In the genomic region with DNA sequence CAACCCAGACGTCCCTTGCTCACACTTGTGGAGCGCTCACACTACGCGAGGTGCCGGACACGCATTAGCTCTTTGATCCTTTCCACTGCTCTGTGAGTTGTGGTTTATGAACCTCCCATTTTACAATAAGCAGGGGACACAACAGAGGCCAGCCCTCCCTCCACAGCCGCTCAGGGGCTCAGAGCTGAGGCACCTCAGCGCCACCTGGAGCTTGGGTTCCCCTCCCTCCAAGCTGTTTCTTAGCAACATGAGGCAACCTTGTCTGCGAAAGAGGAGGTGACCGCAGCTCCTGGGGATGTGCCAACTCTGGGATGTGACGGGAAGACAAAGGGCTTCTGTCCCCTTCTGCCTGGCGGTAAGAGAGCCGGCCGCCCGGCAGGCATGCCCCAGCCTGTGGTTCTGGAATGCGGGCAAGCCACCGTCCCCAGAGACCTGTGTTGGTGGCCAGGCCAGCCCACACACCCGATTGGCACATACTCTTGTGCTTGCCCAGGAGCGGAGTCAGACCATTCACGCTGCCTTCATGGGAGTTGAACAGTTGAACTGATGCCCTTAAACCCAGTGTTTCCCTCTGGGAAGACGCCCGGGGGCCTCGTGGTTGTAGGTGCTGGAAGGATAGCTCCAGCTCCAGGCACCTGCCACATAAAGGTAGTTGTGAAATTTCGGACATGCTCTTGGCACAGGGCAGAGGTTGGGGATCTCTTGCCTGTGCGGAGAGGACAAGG, we compare ENCODE assay signal across 8 cellular contexts. TPM values are rescaled to one million over a fixed set of nuclear protein-coding genes. Genes with fewer than 3 reads are reported as not detected.
DNase-seq lines count a peak whose midpoint lies in the region; ATAC-seq and TF ChIP-seq lines count a peak whose summit lies in the region.

No MANE protein-coding gene starts in this region.

- H3K36me3 ChIP-seq in HEK293 (ENCODE audit: control insufficient read depth in 2 of 2, insufficient read depth in 1 of 2, low read length in 2 of 2) (no peaks in the 10 kb centered on the region), stomach (no peaks in the 10 kb centered on the region)

- H3K9me3 Mint-ChIP-seq in activated naive CD8-positive, alpha-beta T cell treated with anti-CD3 and anti-CD28 coated beads for 36 hours: peaks cover 1% of the 10 kb centered on the region

- H3K4me1 Mint-ChIP-seq in activated naive CD8-positive, alpha-beta T cell treated with anti-CD3 and anti-CD28 coated beads for 36 hours: peaks cover 46% of the 10 kb centered on the region

- no peak for TF ChIP-seq EP300 in stomach (IDR thresholded peaks at IDR 0.05)

- peak; percentile 67 to 75 for DNase-seq in AML-193 (lab: John Stamatoyannopoulos, UW)
- DNase-seq in NCI-H748 treated with DMSO at 0.1 percent for 48 hours (lab: John Stamatoyannopoulos, UW): peak; percentile 76
- DNase-seq in activated naive CD8-positive, alpha-beta T cell treated with anti-CD3 and anti-CD28 coated beads for 36 hours: peak; percentile 37
- DNase-seq in hippocampal formation (lab: John Stamatoyannopoulos, UW): peak; percentile 25 to 72
- DNase-seq in stomach: peak; percentile 82
- no peak for DNase-seq in dedifferentiated amniotic fluid mesenchymal stem cell (ENCODE audit: extremely low spot score)

- TF ChIP-seq CTCF in HEK293 (tag by site-specific recombination; IDR thresholded peaks at IDR 0.05) (peak; percentile 48; the same call in 1 of the 2 replicates), stomach (IDR thresholded peaks at IDR 0.05) (no peak)

- H3K27ac ChIP-seq in HEK293 (ENCODE audit: extremely low read depth, low read depth, low read length): no peak overlapping the region
- H3K27ac ChIP-seq in stomach: peak overlapping the region in 4 of 5 donors; percentile 39 to 93 (median 51)

- H3K36me3 Mint-ChIP-seq in activated naive CD8-positive, alpha-beta T cell treated with anti-CD3 and anti-CD28 coated beads for 36 hours: peaks cover 11% of the 10 kb centered on the region

- 24 to 51% (median 32%) methylated on average over 19 to 25 of the region's 25 CpGs for WGBS in stomach, 5 donors

- CTCF ChIA-PET in HEK293 (lab: Yijun Ruan, JAX): interaction anchor here (0.6 to 1.2 kb wide), 4 partner anchors 53 to 946 kb away, joined by 3 read pairs; no protein-coding TSS in a partner anchor

- no peaks in the 10 kb centered on the region for H3K9me3 ChIP-seq in HEK293 (ENCODE audit: control insufficient read depth, insufficient read depth, low read depth, low read length)
- no peaks in the 10 kb centered on the region for H3K9me3 ChIP-seq in stomach

- H3K27ac Mint-ChIP-seq in activated naive CD8-positive, alpha-beta T cell treated with anti-CD3 and anti-CD28 coated beads for 36 hours: no peak overlapping the region

- no peaks in the 10 kb centered on the region for H3K27me3 Mint-ChIP-seq in activated naive CD8-positive, alpha-beta T cell treated with anti-CD3 and anti-CD28 coated beads for 36 hours

- ATAC-seq in HG03457 (IDR thresholded peaks at IDR 0.05; ENCODE audit: unreplicated experiment): no peak

- H3K27me3 ChIP-seq in stomach: no peaks in the 10 kb centered on the region

- TF ChIP-seq POLR2A in stomach (IDR thresholded peaks at IDR 0.05): no peak

- H3K4me1 ChIP-seq in HEK293 (ENCODE audit: control insufficient read depth, insufficient read depth, low read length) (peaks cover 4% of the 10 kb centered on the region), stomach (peaks cover 40 to 75% (median 51%) of the 10 kb centered on the region in 4 donors)

- H3K4me3 ChIP-seq in HEK293 (ENCODE audit: low read depth, low read length) (no peak overlapping the region), stomach (no peak overlapping the region)

- intact Hi-C loops in stomach (cut with DNase I; ENCODE audit: low total_unique reads): no loop called here

- POLR2A ChIA-PET in HEK293 (lab: Yijun Ruan, JAX): interaction anchor here (0.9 to 1.0 kb wide), 2 partner anchors 34 to 45 kb away, joined by 3 to 4 read pairs; a partner anchor contains a TSS

- H3K4me3 Mint-ChIP-seq in activated naive CD8-positive, alpha-beta T cell treated with anti-CD3 and anti-CD28 coated beads for 36 hours: peak overlapping the region; percentile 22

TF ChIP-seq in HEK293, 187 proteins besides CTCF, POLR2A, EP300 and RAD21 (continues in another document):
- TF ChIP-seq OSR2 (tag by site-specific recombination; IDR thresholded peaks at IDR 0.05) (peak; percentile 81), ZNF324 (tag by site-specific recombination; IDR thresholded peaks at IDR 0.05) (no peak), ZFHX2 (tag by site-specific recombination; conservative IDR thresholded peaks at IDR 0.05) (peak; percentile 74), ZSCAN23 (tag by site-specific recombination; IDR thresholded peaks at IDR 0.05) (no peak), ZFP41 (tag by site-specific recombination; IDR thresholded peaks at IDR 0.05; ENCODE audit: borderline replicate concordance) (no peak), ZFP3 (tag by site-specific recombination; IDR thresholded peaks at IDR 0.05; ENCODE audit: low read depth) (no peak), ZNF473 (tag by site-specific recombination; IDR thresholded peaks at IDR 0.05) (no peak), OVOL3 (tag by site-specific recombination; IDR thresholded peaks at IDR 0.05) (no peak), GLI2 (tag by site-specific recombination; IDR thresholded peaks at IDR 0.05; ENCODE audit: borderline replicate concordance, low read depth) (no peak), SCRT1 (tag by site-specific recombination; IDR thresholded peaks at IDR 0.05; ENCODE audit: borderline replicate concordance) (no peak), ZNF777 (tag by site-specific recombination; IDR thresholded peaks at IDR 0.05; ENCODE audit: borderline replicate concordance) (no peak), SP7 (tag by site-specific recombination; IDR thresholded peaks at IDR 0.05) (peak; percentile 82), ZNF555 (tag by site-specific recombination; conservative IDR thresholded peaks at IDR 0.05) (no peak), ZNF311 (tag by site-specific recombination; IDR thresholded peaks at IDR 0.05; ENCODE audit: borderline replicate concordance) (no peak)
- TF ChIP-seq, protein P1, sequence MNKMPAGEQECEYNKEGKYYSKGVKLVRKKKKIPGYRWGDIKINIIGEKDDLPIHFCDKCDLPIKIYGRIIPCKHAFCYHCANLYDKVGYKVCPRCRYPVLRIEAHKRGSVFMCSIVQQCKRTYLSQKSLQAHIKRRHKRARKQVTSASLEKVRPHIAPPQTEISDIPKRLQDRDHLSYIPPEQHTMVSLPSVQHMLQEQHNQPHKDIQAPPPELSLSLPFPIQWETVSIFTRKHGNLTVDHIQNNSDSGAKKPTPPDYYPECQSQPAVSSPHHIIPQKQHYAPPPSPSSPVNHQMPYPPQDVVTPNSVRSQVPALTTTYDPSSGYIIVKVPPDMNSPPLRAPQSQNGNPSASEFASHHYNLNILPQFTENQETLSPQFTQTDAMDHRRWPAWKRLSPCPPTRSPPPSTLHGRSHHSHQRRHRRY (tag by site-specific recombination; IDR thresholded peaks at IDR 0.05): no peak
- TF ChIP-seq, protein P2, sequence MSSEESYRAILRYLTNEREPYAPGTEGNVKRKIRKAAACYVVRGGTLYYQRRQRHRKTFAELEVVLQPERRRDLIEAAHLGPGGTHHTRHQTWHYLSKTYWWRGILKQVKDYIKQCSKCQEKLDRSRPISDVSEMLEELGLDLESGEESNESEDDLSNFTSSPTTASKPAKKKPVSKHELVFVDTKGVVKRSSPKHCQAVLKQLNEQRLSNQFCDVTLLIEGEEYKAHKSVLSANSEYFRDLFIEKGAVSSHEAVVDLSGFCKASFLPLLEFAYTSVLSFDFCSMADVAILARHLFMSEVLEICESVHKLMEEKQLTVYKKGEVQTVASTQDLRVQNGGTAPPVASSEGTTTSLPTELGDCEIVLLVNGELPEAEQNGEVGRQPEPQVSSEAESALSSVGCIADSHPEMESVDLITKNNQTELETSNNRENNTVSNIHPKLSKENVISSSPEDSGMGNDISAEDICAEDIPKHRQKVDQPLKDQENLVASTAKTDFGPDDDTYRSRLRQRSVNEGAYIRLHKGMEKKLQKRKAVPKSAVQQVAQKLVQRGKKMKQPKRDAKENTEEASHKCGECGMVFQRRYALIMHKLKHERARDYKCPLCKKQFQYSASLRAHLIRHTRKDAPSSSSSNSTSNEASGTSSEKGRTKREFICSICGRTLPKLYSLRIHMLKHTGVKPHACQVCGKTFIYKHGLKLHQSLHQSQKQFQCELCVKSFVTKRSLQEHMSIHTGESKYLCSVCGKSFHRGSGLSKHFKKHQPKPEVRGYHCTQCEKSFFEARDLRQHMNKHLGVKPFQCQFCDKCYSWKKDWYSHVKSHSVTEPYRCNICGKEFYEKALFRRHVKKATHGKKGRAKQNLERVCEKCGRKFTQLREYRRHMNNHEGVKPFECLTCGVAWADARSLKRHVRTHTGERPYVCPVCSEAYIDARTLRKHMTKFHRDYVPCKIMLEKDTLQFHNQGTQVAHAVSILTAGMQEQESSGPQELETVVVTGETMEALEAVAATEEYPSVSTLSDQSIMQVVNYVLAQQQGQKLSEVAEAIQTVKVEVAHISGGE (tag by site-specific recombination; conservative IDR thresholded peaks at IDR 0.05; ENCODE audit: low read depth): no peak
- TF ChIP-seq, protein P3, sequence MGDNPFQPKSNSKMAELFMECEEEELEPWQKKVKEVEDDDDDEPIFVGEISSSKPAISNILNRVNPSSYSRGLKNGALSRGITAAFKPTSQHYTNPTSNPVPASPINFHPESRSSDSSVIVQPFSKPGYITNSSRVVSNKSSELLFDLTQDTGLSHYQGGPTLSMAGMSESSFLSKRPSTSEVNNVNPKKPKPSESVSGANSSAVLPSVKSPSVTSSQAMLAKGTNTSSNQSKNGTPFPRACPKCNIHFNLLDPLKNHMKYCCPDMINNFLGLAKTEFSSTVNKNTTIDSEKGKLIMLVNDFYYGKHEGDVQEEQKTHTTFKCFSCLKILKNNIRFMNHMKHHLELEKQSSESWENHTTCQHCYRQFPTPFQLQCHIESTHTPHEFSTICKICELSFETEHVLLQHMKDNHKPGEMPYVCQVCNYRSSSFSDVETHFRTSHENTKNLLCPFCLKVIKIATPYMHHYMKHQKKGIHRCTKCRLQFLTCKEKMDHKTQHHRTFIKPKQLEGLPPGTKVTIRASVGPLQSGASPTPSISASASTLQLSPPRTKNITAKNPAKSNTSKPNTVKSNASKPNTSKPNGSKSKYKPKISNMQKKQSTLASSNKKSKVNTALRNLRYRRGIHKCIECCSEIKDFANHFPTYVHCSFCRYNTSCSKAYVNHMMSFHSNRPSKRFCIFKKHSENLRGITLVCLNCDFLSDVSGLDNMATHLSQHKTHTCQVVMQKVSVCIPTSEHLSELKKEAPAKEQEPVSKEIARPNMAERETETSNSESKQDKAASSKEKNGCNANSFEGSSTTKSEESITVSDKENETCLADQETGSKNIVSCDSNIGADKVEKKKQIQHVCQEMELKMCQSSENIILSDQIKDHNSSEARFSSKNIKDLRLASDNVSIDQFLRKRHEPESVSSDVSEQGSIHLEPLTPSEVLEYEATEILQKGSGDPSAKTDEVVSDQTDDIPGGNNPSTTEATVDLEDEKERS (tag by site-specific recombination; IDR thresholded peaks at IDR 0.05): no peak

RNA-seq across cellular contexts. Expression of a gene that starts 44.5 kb away (rescaled TPM):
- total RNA-seq in activated naive CD8-positive, alpha-beta T cell treated with anti-CD3 and anti-CD28 coated beads for 36 hours: 100 to 1,000 TPM; 142 to 144 TPM
- total RNA-seq in stomach: 10 to 100 TPM in 4 of 5 donors, 1 to 10 TPM in 1; 5.3 to 37.8 (median 13.6) TPM
- 10 to 100 TPM; 15.8 to 25.2 (median 17.0) TPM for polyA plus RNA-seq in stomach
